Comparison of ENCODE assay signal across 1 cellular context in genomic region chr3:171446801-171447578, GRCh38.
TF ChIP-seq lines count a peak whose summit lies in the region.

No MANE protein-coding gene starts in this region.

TF ChIP-seq in GM23338, 12 proteins besides CTCF, POLR2A, EP300 and RAD21:
- TF ChIP-seq, protein P1, sequence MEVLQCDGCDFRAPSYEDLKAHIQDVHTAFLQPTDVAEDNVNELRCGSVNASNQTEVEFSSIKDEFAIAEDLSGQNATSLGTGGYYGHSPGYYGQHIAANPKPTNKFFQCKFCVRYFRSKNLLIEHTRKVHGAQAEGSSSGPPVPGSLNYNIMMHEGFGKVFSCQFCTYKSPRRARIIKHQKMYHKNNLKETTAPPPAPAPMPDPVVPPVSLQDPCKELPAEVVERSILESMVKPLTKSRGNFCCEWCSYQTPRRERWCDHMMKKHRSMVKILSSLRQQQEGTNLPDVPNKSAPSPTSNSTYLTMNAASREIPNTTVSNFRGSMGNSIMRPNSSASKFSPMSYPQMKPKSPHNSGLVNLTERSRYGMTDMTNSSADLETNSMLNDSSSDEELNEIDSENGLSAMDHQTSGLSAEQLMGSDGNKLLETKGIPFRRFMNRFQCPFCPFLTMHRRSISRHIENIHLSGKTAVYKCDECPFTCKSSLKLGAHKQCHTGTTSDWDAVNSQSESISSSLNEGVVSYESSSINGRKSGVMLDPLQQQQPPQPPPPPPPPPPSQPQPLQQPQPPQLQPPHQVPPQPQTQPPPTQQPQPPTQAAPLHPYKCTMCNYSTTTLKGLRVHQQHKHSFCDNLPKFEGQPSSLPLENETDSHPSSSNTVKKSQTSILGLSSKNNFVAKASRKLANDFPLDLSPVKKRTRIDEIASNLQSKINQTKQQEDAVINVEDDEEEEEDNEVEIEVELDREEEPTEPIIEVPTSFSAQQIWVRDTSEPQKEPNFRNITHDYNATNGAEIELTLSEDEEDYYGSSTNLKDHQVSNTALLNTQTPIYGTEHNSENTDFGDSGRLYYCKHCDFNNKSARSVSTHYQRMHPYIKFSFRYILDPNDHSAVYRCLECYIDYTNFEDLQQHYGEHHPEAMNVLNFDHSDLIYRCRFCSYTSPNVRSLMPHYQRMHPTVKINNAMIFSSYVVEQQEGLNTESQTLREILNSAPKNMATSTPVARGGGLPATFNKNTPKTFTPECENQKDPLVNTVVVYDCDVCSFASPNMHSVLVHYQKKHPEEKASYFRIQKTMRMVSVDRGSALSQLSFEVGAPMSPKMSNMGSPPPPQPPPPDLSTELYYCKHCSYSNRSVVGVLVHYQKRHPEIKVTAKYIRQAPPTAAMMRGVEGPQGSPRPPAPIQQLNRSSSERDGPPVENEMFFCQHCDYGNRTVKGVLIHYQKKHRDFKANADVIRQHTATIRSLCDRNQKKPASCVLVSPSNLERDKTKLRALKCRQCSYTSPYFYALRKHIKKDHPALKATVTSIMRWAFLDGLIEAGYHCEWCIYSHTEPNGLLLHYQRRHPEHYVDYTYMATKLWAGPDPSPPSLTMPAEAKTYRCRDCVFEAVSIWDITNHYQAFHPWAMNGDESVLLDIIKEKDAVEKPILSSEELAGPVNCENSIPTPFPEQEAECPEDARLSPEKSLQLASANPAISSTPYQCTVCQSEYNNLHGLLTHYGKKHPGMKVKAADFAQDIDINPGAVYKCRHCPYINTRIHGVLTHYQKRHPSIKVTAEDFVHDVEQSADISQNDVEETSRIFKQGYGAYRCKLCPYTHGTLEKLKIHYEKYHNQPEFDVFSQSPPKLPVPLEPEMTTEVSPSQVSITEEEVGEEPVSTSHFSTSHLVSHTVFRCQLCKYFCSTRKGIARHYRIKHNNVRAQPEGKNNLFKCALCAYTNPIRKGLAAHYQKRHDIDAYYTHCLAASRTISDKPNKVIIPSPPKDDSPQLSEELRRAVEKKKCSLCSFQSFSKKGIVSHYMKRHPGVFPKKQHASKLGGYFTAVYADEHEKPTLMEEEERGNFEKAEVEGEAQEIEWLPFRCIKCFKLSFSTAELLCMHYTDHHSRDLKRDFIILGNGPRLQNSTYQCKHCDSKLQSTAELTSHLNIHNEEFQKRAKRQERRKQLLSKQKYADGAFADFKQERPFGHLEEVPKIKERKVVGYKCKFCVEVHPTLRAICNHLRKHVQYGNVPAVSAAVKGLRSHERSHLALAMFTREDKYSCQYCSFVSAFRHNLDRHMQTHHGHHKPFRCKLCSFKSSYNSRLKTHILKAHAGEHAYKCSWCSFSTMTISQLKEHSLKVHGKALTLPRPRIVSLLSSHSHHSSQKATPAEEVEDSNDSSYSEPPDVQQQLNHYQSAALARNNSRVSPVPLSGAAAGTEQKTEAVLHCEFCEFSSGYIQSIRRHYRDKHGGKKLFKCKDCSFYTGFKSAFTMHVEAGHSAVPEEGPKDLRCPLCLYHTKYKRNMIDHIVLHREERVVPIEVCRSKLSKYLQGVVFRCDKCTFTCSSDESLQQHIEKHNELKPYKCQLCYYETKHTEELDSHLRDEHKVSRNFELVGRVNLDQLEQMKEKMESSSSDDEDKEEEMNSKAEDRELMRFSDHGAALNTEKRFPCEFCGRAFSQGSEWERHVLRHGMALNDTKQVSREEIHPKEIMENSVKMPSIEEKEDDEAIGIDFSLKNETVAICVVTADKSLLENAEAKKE (CRISPR knock-in tag; IDR thresholded peaks at IDR 0.05) = no peak
- TF ChIP-seq EZH2phosphoT487 (IDR thresholded peaks at IDR 0.05; ENCODE audit: unreplicated experiment) (no peak), CREB1 (CRISPR knock-in tag; IDR thresholded peaks at IDR 0.05; ENCODE audit: low read depth) (no peak), NANOG (IDR thresholded peaks at IDR 0.05; ENCODE audit: borderline replicate concordance) (no peak), ZNF331 (CRISPR knock-in tag; IDR thresholded peaks at IDR 0.05; ENCODE audit: low read depth) (no peak), EZH2 (IDR thresholded peaks at IDR 0.05; ENCODE audit: low read depth, unreplicated experiment) (no peak), JUNB (IDR thresholded peaks at IDR 0.05; ENCODE audit: unreplicated experiment) (no peak), ZNF114 (CRISPR knock-in tag; IDR thresholded peaks at IDR 0.05) (no peak), REST (IDR thresholded peaks at IDR 0.05; ENCODE audit: unreplicated experiment) (no peak), STAT1 (IDR thresholded peaks at IDR 0.05; ENCODE audit: unreplicated experiment) (no peak), POLR2AphosphoS5 (IDR thresholded peaks at IDR 0.05; ENCODE audit: low read depth) (no peak)
- TF ChIP-seq, protein P2, sequence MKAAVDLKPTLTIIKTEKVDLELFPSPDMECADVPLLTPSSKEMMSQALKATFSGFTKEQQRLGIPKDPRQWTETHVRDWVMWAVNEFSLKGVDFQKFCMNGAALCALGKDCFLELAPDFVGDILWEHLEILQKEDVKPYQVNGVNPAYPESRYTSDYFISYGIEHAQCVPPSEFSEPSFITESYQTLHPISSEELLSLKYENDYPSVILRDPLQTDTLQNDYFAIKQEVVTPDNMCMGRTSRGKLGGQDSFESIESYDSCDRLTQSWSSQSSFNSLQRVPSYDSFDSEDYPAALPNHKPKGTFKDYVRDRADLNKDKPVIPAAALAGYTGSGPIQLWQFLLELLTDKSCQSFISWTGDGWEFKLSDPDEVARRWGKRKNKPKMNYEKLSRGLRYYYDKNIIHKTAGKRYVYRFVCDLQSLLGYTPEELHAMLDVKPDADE (IDR thresholded peaks at IDR 0.05) = no peak
